In the genomic region with DNA sequence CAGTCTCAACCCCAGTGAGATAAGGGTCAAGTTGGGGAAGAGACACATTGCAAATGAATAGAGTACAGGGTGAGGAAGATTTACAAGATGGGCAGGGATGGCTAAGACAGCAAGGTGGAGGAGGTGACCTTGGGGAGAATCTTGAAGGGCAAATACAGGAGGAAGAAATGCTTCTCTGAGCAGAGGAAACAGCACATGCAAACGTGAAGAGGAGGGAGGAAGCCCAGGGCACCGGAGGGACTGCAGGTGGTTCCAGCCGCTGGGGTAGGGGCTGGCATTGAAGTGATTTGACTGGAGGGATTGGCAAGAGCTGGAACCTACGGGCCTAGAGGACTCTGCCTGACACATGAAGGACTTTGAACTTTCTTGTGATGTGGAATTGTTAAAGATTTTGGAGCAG, we compare ENCODE assay signal across 18 cellular contexts. TPM values are rescaled to one million over a fixed set of nuclear protein-coding genes. Genes with fewer than 3 reads are reported as not detected.
DNase-seq lines count a peak whose midpoint lies in the region; ATAC-seq and TF ChIP-seq lines count a peak whose summit lies in the region.
"Had no signal": no experiment of that assay in that cellular context is flagged by ENCODE, and none has a peak within 500 bp of the region (broad histone marks: within the 10 kb centered on the region; RNA-seq: fewer than 3 reads in every experiment).

No MANE protein-coding gene starts in this region.

- no peaks in the 10 kb centered on the region for H3K9me3 ChIP-seq in BLaER1
- no peaks in the 10 kb centered on the region for H3K9me3 ChIP-seq in neutrophil

- DNase-seq in HL-60 (ENCODE audit: low read depth in 1 of 2, low spot score in 1 of 2) = no peak
- peak; percentile 56 for DNase-seq in chondrocyte (ENCODE audit: low spot score)
- no peak for DNase-seq in naive thymus-derived CD8-positive, alpha-beta T cell
- no peak for DNase-seq in activated effector memory CD4-positive, alpha-beta T cell treated with Interleukin-2 at 50 U/mL for 16 hours
- DNase-seq in NOMO-1 treated with DMSO at 0.1 percent for 48 hours (lab: John Stamatoyannopoulos, UW; ENCODE audit: unreplicated experiment) = no peak
- DNase-seq: 8988T; AML-193; CD8-positive, alpha-beta T cell; COR-L47; DMS153; DMS79 treated with DMSO at 0.1 percent for 48 hours; GDM1; H7; KBM-7 had no signal

- H3K4me2 ChIP-seq in BLaER1 = peak overlapping the region; percentile 51

- no peak overlapping the region for H3K4me3 Mint-ChIP-seq in chondrocyte (ENCODE audit: unreplicated experiment)
- H3K4me3 Mint-ChIP-seq in naive thymus-derived CD8-positive, alpha-beta T cell = no peak overlapping the region
- H3K4me3 Mint-ChIP-seq: CD8-positive, alpha-beta T cell had no signal

- H3K9ac ChIP-seq in BLaER1 = no peak overlapping the region

- POLR2A ChIA-PET in naive thymus-derived CD8-positive, alpha-beta T cell (lab: Charles Lee) = no interaction called here

- H3K36me3 Mint-ChIP-seq in chondrocyte (ENCODE audit: low read depth) = peaks cover 1% of the 10 kb centered on the region
- no peaks in the 10 kb centered on the region for H3K36me3 Mint-ChIP-seq in naive thymus-derived CD8-positive, alpha-beta T cell
- H3K36me3 Mint-ChIP-seq: CD8-positive, alpha-beta T cell had no signal

- H3K4me1 Mint-ChIP-seq in chondrocyte (ENCODE audit: low read depth) = peaks cover 14% of the 10 kb centered on the region
- peaks cover 17 to 31% (median 26%) of the 10 kb centered on the region in 4 donors for H3K4me1 Mint-ChIP-seq in naive thymus-derived CD8-positive, alpha-beta T cell

- TF ChIP-seq CTCF in HL-60 (IDR thresholded peaks at IDR 0.05; ENCODE audit: insufficient read depth, low read length) (no peak), chondrocyte (IDR thresholded peaks at IDR 0.05) (no peak), neutrophil (IDR thresholded peaks at IDR 0.05) (no peak)

- H3K27ac Mint-ChIP-seq in chondrocyte (ENCODE audit: unreplicated experiment) = no peak overlapping the region
- no peak overlapping the region for H3K27ac Mint-ChIP-seq in naive thymus-derived CD8-positive, alpha-beta T cell
- H3K27ac Mint-ChIP-seq: CD8-positive, alpha-beta T cell had no signal

- ATAC-seq in naive thymus-derived CD8-positive, alpha-beta T cell = no peak
- ATAC-seq in HG03342 (IDR thresholded peaks at IDR 0.05; ENCODE audit: unreplicated experiment) = no peak
- ATAC-seq: CD8-positive, alpha-beta T cell had no signal

- no peaks in the 10 kb centered on the region for H3K9me3 Mint-ChIP-seq in chondrocyte (ENCODE audit: low read depth)
- no peaks in the 10 kb centered on the region for H3K9me3 Mint-ChIP-seq in naive thymus-derived CD8-positive, alpha-beta T cell
- H3K9me3 Mint-ChIP-seq: CD8-positive, alpha-beta T cell had no signal

- H3K4me3 ChIP-seq in BLaER1 = no peak overlapping the region
- H3K4me3 ChIP-seq in HL-60 (replicated peaks; ENCODE audit: insufficient read depth, low read length) = no peak overlapping the region
- H3K4me3 ChIP-seq in neutrophil (ENCODE audit: low read depth in 1 of 2, low read length in 1 of 2) = peak overlapping the region in 1 of 2 experiments; percentile 14

- H3K27me3 ChIP-seq in BLaER1 = no peaks in the 10 kb centered on the region
- H3K27me3 ChIP-seq in HL-60 (ENCODE audit: insufficient read depth, poor library complexity, severe bottlenecking) = no peaks in the 10 kb centered on the region
- H3K27me3 ChIP-seq in neutrophil = no peaks in the 10 kb centered on the region

- H3K36me3 ChIP-seq in BLaER1 (no peaks in the 10 kb centered on the region), neutrophil (no peaks in the 10 kb centered on the region)

- H4K20me1 ChIP-seq in BLaER1 = no peaks in the 10 kb centered on the region

- no peak overlapping the region for H3K27ac ChIP-seq in BLaER1
- H3K27ac ChIP-seq in HL-60 (replicated peaks) = peak overlapping the region; percentile 51
- H3K27ac ChIP-seq in neutrophil = peak overlapping the region; percentile 86
- H3K27ac ChIP-seq: C4-2B had no signal

- no peaks in the 10 kb centered on the region for H3K27me3 Mint-ChIP-seq in chondrocyte (ENCODE audit: low read depth)
- peaks cover 32 to 78% (median 45%) of the 10 kb centered on the region in 5 donors for H3K27me3 Mint-ChIP-seq in naive thymus-derived CD8-positive, alpha-beta T cell

- H3K4me1 ChIP-seq in BLaER1 = peaks cover 60% of the 10 kb centered on the region
- H3K4me1 ChIP-seq in neutrophil (ENCODE audit: control insufficient read depth in 1 of 2, insufficient read depth in 1 of 2, low read depth in 1 of 2, low read length in 1 of 2) = peaks cover 55 to 67% of the 10 kb centered on the region in 2 experiments

RNA-seq across cellular contexts. Expression of gene PLAU, which starts 14.6 kb away (rescaled TPM):
- 54.2 to 84.9 TPM (median 54.8 TPM) in 3 replicates for total RNA-seq in chondrocyte
- total RNA-seq in naive thymus-derived CD8-positive, alpha-beta T cell = under 1 TPM; 0.26 to 0.30 TPM
- not detected for polyA plus RNA-seq in naive thymus-derived CD8-positive, alpha-beta T cell

RNA-seq across cellular contexts. Expression of gene CAMK2G, which starts 51.2 kb away (rescaled TPM):
- 30.5 to 31.7 TPM (median 30.5 TPM) in 3 replicates for total RNA-seq in chondrocyte
- total RNA-seq in naive thymus-derived CD8-positive, alpha-beta T cell = 10 to 100 TPM; 60.4 to 61.7 TPM
- polyA plus RNA-seq in naive thymus-derived CD8-positive, alpha-beta T cell = 1 to 10 TPM; 4.6 to 6.7 (median 5.1) TPM

Comparison
In these comparisons a context has a peak if more than half of its experiments do, and no peak if none do; other contexts are left out.
1. RNA of gene PLAU, which starts 14.6 kb away (total RNA-seq): 54.2 to 84.9 TPM in chondrocyte; 0.26 to 0.30 TPM in naive thymus-derived CD8-positive, alpha-beta T cell; every median in the first group is over 10 times any median in the second.